13 cellular contexts compared by ENCODE assay signal in the genomic region with DNA sequence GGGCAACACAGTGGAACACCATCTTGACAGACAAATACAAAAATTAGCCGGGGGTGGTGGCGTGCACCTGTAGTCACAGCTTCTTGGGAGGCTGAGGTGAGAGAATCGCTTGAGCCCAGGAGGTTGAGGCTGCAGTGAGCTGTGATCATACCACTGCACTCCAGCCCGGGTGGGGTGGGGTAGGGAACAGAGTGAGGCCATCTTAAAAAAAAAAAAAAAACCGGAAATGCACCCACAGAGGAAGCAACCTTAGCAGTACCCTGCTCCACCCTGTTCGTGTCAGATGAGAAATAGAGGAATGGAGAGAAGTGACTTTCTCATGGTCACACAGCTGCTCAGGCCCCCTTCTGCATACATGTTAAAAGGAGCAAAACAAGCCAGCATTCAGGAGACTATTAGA. TPM values are rescaled to one million over a fixed set of nuclear protein-coding genes. Genes with fewer than 3 reads are reported as not detected.
DNase-seq lines count a peak whose midpoint lies in the region; ATAC-seq and TF ChIP-seq lines count a peak whose summit lies in the region.
"Had no signal": no experiment of that assay in that cellular context is flagged by ENCODE, and none has a peak within 500 bp of the region (broad histone marks: within the 10 kb centered on the region; RNA-seq: fewer than 3 reads in every experiment).

No MANE protein-coding gene starts in this region.

- H3K4me1 ChIP-seq in spleen = peaks cover 0 to 32% (median 11%) of the 10 kb centered on the region in 6 donors
- no peaks in the 10 kb centered on the region for H3K4me1 ChIP-seq in foreskin keratinocyte
- H3K4me1 ChIP-seq: SJCRH30 had no signal

- H3K9ac ChIP-seq in SU-DHL-6 (ENCODE audit: low read length) = no peak overlapping the region

- H2AFZ ChIP-seq in SU-DHL-6 (ENCODE audit: low read depth, low read length, severe bottlenecking) = no peak overlapping the region

- H3K4me2 ChIP-seq in SU-DHL-6 (ENCODE audit: low read depth, low read length, poor library complexity, severe bottlenecking) = no peak overlapping the region

- TF ChIP-seq POLR2A in spleen (IDR thresholded peaks at IDR 0.05) = no peak

- H3K4me1 Mint-ChIP-seq in activated T-helper 2 cell treated with anti-CD3 and anti-CD28 coated beads, Interferon-gamma antibody, Interleukin-2, Interleukin-4, amounts not matched to agents 10 μg/mL and 5 μg/mL and 100 μg/mL, durations not matched to agents 14 hours and 24 hours and 36 hours (ENCODE audit: low read depth) = peaks cover 55% of the 10 kb centered on the region

- H3K27ac ChIP-seq in SU-DHL-6 (ENCODE audit: low read depth, low read length) (0 out of 2 replicates have a peak overlapping the region, but pooled peaks have one; percentile 10), spleen (peak overlapping the region in 7 of 8 donors; percentile 42 to 80 (median 58)), foreskin keratinocyte (no peak overlapping the region)
- H3K27ac ChIP-seq: ovary, SJCRH30, WERI-Rb-1 had no signal

- H3K79me2 ChIP-seq in SU-DHL-6 (ENCODE audit: insufficient read depth, low read length) = no peaks in the 10 kb centered on the region; the same call in 1 of the 2 replicates

- no peaks in the 10 kb centered on the region for H3K27me3 Mint-ChIP-seq in activated T-helper 2 cell treated with anti-CD3 and anti-CD28 coated beads, Interferon-gamma antibody, Interleukin-2, Interleukin-4, amounts not matched to agents 10 μg/mL and 5 μg/mL and 100 μg/mL, durations not matched to agents 14 hours and 24 hours and 36 hours (ENCODE audit: low read depth)

- H3K9me3 ChIP-seq in SU-DHL-6 (ENCODE audit: insufficient read depth, low read length) = no peaks in the 10 kb centered on the region
- no peaks in the 10 kb centered on the region for H3K9me3 ChIP-seq in spleen
- H3K9me3 ChIP-seq: ovary, SJCRH30 had no signal

- H3K27ac Mint-ChIP-seq in activated T-helper 2 cell treated with anti-CD3 and anti-CD28 coated beads, Interferon-gamma antibody, Interleukin-2, Interleukin-4, amounts not matched to agents 10 μg/mL and 5 μg/mL and 100 μg/mL, durations not matched to agents 14 hours and 24 hours and 36 hours = peak overlapping the region; percentile 80

- peak overlapping the region; percentile 55 for H3K4me3 Mint-ChIP-seq in activated T-helper 2 cell treated with anti-CD3 and anti-CD28 coated beads, Interferon-gamma antibody, Interleukin-2, Interleukin-4, amounts not matched to agents 10 μg/mL and 5 μg/mL and 100 μg/mL, durations not matched to agents 14 hours and 24 hours and 36 hours (ENCODE audit: low read depth)

- H3K4me3 ChIP-seq in SU-DHL-6 (ENCODE audit: insufficient read depth, low read length, poor library complexity, severe bottlenecking) (no peak overlapping the region), spleen (peak overlapping the region in 1 of 8 donors; percentile 31)
- H3K4me3 ChIP-seq: ovary, SJCRH30 had no signal

- H3K27me3 ChIP-seq in SU-DHL-6 (ENCODE audit: low read length) (no peaks in the 10 kb centered on the region), spleen (replicated peaks in 1 of 7) (no peaks in the 10 kb centered on the region), foreskin keratinocyte (no peaks in the 10 kb centered on the region)
- H3K27me3 ChIP-seq: ovary, SJCRH30 had no signal

- H3K9me2 ChIP-seq in SU-DHL-6 (replicated peaks; ENCODE audit: insufficient read depth, low read length) = no peaks in the 10 kb centered on the region

- intact Hi-C loops in activated T-helper 2 cell treated with anti-CD3 and anti-CD28 coated beads, Interferon-gamma antibody, Interleukin-2, Interleukin-4, amounts not matched to agents 10 μg/mL and 5 μg/mL and 100 μg/mL, durations not matched to agents 14 hours and 24 hours and 36 hours (cut with micrococcal nuclease) = no loop called here
- intact Hi-C loops in spleen (cut with DNase I; ENCODE audit: low total_unique reads) = loop anchor here (10.0 kb wide), 1 partner anchor 52 kb away; no protein-coding TSS in a partner anchor

- H4K20me1 ChIP-seq in SU-DHL-6 (ENCODE audit: low read depth, low read length) = no peaks in the 10 kb centered on the region; the same call in 1 of the 2 replicates

- TF ChIP-seq CTCF in SU-DHL-6 (IDR thresholded peaks at IDR 0.05; ENCODE audit: insufficient read depth, low read length, poor library complexity, severe bottlenecking) (no peak), spleen (IDR thresholded peaks at IDR 0.05 in 8 of 11, conservative IDR thresholded peaks at IDR 0.05 in 3 of 11) (no peak), foreskin keratinocyte (conservative IDR thresholded peaks at IDR 0.05) (no peak)

- H3K36me3 ChIP-seq in SU-DHL-6 (ENCODE audit: low read length) (peaks cover 35% of the 10 kb centered on the region), spleen (peaks cover 0 to 92% (median 46%) of the 10 kb centered on the region in 6 donors)
- H3K36me3 ChIP-seq: ovary, SJCRH30 had no signal

- peak; percentile 47 for DNase-seq in activated T-cell treated with anti-CD3 and anti-CD28 coated beads, Interleukin-2, amount 50 U/mL, for 1 hour
- no peak for DNase-seq in activated T-cell treated with anti-CD3 and anti-CD28 coated beads for 4 hours
- peak; percentile 14 for DNase-seq in activated T-helper 2 cell treated with anti-CD3 and anti-CD28 coated beads, Interferon-gamma antibody, Interleukin-2, Interleukin-4, amounts not matched to agents 10 μg/mL and 5 μg/mL and 100 μg/mL, durations not matched to agents 14 hours and 24 hours and 36 hours (ENCODE audit: low spot score)
- no peak for DNase-seq in spleen
- no peak for DNase-seq in foreskin keratinocyte
- DNase-seq: islet precursor cell, NCI-H2227 treated with DMSO at 0.1 percent for 48 hours, ovary, SJCRH30, WERI-Rb-1 had no signal

- no peaks in the 10 kb centered on the region for H3K9me3 Mint-ChIP-seq in activated T-helper 2 cell treated with anti-CD3 and anti-CD28 coated beads, Interferon-gamma antibody, Interleukin-2, Interleukin-4, amounts not matched to agents 10 μg/mL and 5 μg/mL and 100 μg/mL, durations not matched to agents 14 hours and 24 hours and 36 hours

- WGBS in spleen, 5 donors = 57 to 67% (median 61%) methylated on average over 6 of the region's 6 CpGs

- peaks cover 82% of the 10 kb centered on the region for H3K36me3 Mint-ChIP-seq in activated T-helper 2 cell treated with anti-CD3 and anti-CD28 coated beads, Interferon-gamma antibody, Interleukin-2, Interleukin-4, amounts not matched to agents 10 μg/mL and 5 μg/mL and 100 μg/mL, durations not matched to agents 14 hours and 24 hours and 36 hours (ENCODE audit: low read depth)

- H3F3A ChIP-seq in SU-DHL-6 (ENCODE audit: insufficient read depth) = no peaks in the 10 kb centered on the region

- ATAC-seq in HG02571 (IDR thresholded peaks at IDR 0.05; ENCODE audit: unreplicated experiment) = no peak
- ATAC-seq in HG02798 (IDR thresholded peaks at IDR 0.05; ENCODE audit: poor library complexity, unreplicated experiment) = no peak
- ATAC-seq in foreskin keratinocyte = no peak

RNA-seq across cellular contexts. Expression of a gene that starts 40.8 kb away (rescaled TPM):
- 171 and 182 TPM in 2 replicates for total RNA-seq in activated T-helper 2 cell treated with anti-CD3 and anti-CD28 coated beads, Interferon-gamma antibody, Interleukin-2, Interleukin-4, amounts not matched to agents 10 μg/mL and 5 μg/mL and 100 μg/mL, durations not matched to agents 14 hours and 24 hours and 36 hours
- total RNA-seq in spleen (100 to 1,000 TPM; 123 to 232 (median 198) TPM), foreskin keratinocyte (1.1 and 1.2 TPM in 2 replicates)
- polyA plus RNA-seq in spleen (10 to 100 TPM; 74.8 to 83.4 (median 75.1) TPM), foreskin keratinocyte (0.53 and 0.68 TPM in 2 replicates)

Comparison
In these comparisons a context has a peak if more than half of its experiments do, and no peak if none do; other contexts are left out.
1. DNase-seq: peak in activated T-cell treated with anti-CD3 and anti-CD28 coated beads, Interleukin-2, amount 50 U/mL, for 1 hour (single experiment) and activated T-helper 2 cell treated with anti-CD3 and anti-CD28 coated beads, Interferon-gamma antibody, Interleukin-2, Interleukin-4, amounts not matched to agents 10 μg/mL and 5 μg/mL and 100 μg/mL, durations not matched to agents 14 hours and 24 hours and 36 hours (single experiment); none in activated T-cell treated with anti-CD3 and anti-CD28 coated beads for 4 hours (single experiment), spleen (single experiment) and foreskin keratinocyte (0 of 2).
2. RNA of a gene that starts 40.8 kb away (total RNA-seq): 123 to 232 TPM in spleen and 171 to 182 TPM in activated T-helper 2 cell treated with anti-CD3 and anti-CD28 coated beads, Interferon-gamma antibody, Interleukin-2, Interleukin-4, amounts not matched to agents 10 μg/mL and 5 μg/mL and 100 μg/mL, durations not matched to agents 14 hours and 24 hours and 36 hours; 1.1 to 1.2 TPM in foreskin keratinocyte; every median in the first group is over 10 times any median in the second.